ENCODE assay signal across 21 cellular contexts in the genomic region with DNA sequence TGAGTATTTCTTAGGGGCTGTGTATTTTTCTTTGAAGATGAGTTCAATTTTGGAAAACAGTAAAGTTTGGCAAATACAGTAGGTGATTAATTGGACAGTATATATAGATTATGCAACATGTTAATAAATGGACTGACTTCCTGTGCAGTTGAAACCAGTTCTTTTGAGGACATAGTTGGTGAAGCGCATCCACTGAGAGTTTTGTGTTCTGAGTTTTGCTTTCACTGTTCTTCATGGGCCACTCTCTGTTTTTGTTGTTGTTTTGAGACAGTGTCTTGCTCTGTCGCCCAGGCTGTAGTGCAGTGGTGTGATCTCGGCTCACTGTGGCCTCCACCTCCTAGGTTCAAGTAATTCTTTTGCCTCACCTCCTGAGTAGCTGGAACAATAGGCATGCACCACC.
DNase-seq lines count a peak whose midpoint lies in the region; ATAC-seq lines count a peak whose summit lies in the region.
"Had no signal": no experiment of that assay in that cellular context is flagged by ENCODE, and none has a peak within 500 bp of the region (broad histone marks: within the 10 kb centered on the region; RNA-seq: fewer than 3 reads in every experiment).

No MANE protein-coding gene starts in this region.

- H3K27me3 Mint-ChIP-seq in activated CD4-positive, alpha-beta T cell treated with anti-CD3 and anti-CD28 coated beads for 36 hours = peaks cover 11% of the 10 kb centered on the region

- CTCF ChIA-PET in activated CD4-positive, alpha-beta T cell treated with anti-CD3 and anti-CD28 coated beads for 36 hours (lab: Charles Lee) = no interaction called here

- H3K27me3 ChIP-seq in MG63 = no peaks in the 10 kb centered on the region
- H3K27me3 ChIP-seq: adrenal gland; BLaER1 treated with 17β-estradiol and CSF1 and Interleukin-3, amounts not matched to agents 10 nM and 100 nM; gastrocnemius medialis; neural progenitor cell; sigmoid colon had no signal

- H3K27ac Mint-ChIP-seq in activated CD4-positive, alpha-beta T cell treated with anti-CD3 and anti-CD28 coated beads for 36 hours = no peak overlapping the region
- H3K27ac Mint-ChIP-seq: activated T-cell treated with anti-CD3 and anti-CD28 coated beads, Interleukin-2, amount 50 U/mL, for 24 hours; neural progenitor cell; stimulated activated naive B cell treated with anti-CD40 and anti-IgM and Interleukin-4, amounts not matched to agents 10 μg/mL and 1 μg/mL and 100 μg/mL, for 72 hours; T-helper 2 cell treated with Interferon-gamma antibody and Interleukin-4, amounts not matched to agents 5 μg/mL and 100 μg/mL, for 36 hours had no signal

- H3K36me3 ChIP-seq in MG63 = no peaks in the 10 kb centered on the region
- H3K36me3 ChIP-seq: adrenal gland; BLaER1 treated with 17β-estradiol and CSF1 and Interleukin-3, amounts not matched to agents 10 nM and 100 nM; gastrocnemius medialis; neural progenitor cell; sigmoid colon had no signal

- intact Hi-C loops in activated CD4-positive, alpha-beta T cell treated with anti-CD3 and anti-CD28 coated beads for 36 hours (cut with DNase I, micrococcal nuclease) = no loop called here

- H3K4me3 Mint-ChIP-seq in activated CD4-positive, alpha-beta T cell treated with anti-CD3 and anti-CD28 coated beads for 36 hours = no peak overlapping the region
- H3K4me3 Mint-ChIP-seq: activated T-cell treated with anti-CD3 and anti-CD28 coated beads, Interleukin-2, amount 50 U/mL, for 24 hours; central memory CD8-positive, alpha-beta T cell; neural progenitor cell; stimulated activated naive B cell treated with anti-CD40 and anti-IgM and Interleukin-4, amounts not matched to agents 10 μg/mL and 1 μg/mL and 100 μg/mL, for 72 hours; T-helper 2 cell treated with Interferon-gamma antibody and Interleukin-4, amounts not matched to agents 5 μg/mL and 100 μg/mL, for 36 hours had no signal

- H3K4me1 Mint-ChIP-seq in activated CD4-positive, alpha-beta T cell treated with anti-CD3 and anti-CD28 coated beads for 36 hours = no peaks in the 10 kb centered on the region
- H3K4me1 Mint-ChIP-seq: central memory CD8-positive, alpha-beta T cell; neural progenitor cell; stimulated activated naive B cell treated with anti-CD40 and anti-IgM and Interleukin-4, amounts not matched to agents 10 μg/mL and 1 μg/mL and 100 μg/mL, for 72 hours had no signal

- no peaks in the 10 kb centered on the region for H3K36me3 Mint-ChIP-seq in activated CD4-positive, alpha-beta T cell treated with anti-CD3 and anti-CD28 coated beads for 36 hours (ENCODE audit: low read depth)
- H3K36me3 Mint-ChIP-seq: neural progenitor cell; stimulated activated naive B cell treated with anti-CD40 and anti-IgM and Interleukin-4, amounts not matched to agents 10 μg/mL and 1 μg/mL and 100 μg/mL, for 72 hours had no signal

- H3K4me3 ChIP-seq in MG63 = no peak overlapping the region
- H3K4me3 ChIP-seq: adrenal gland; BLaER1 treated with 17β-estradiol and CSF1 and Interleukin-3, amounts not matched to agents 10 nM and 100 nM; gastrocnemius medialis; neural progenitor cell; sigmoid colon had no signal

- no peaks in the 10 kb centered on the region for H3K9me3 Mint-ChIP-seq in activated CD4-positive, alpha-beta T cell treated with anti-CD3 and anti-CD28 coated beads for 36 hours (ENCODE audit: low read depth)
- H3K9me3 Mint-ChIP-seq: activated T-cell treated with anti-CD3 and anti-CD28 coated beads, Interleukin-2, amount 50 U/mL, for 24 hours; central memory CD8-positive, alpha-beta T cell; T-helper 2 cell treated with Interferon-gamma antibody and Interleukin-4, amounts not matched to agents 5 μg/mL and 100 μg/mL, for 36 hours had no signal

- peak; percentile 66 for ATAC-seq in GM19025 (IDR thresholded peaks at IDR 0.05; ENCODE audit: low read depth, unreplicated experiment)
- ATAC-seq in GM21529 (IDR thresholded peaks at IDR 0.05; ENCODE audit: unreplicated experiment) = peak; percentile 89
- ATAC-seq in HG03095 (IDR thresholded peaks at IDR 0.05; ENCODE audit: unreplicated experiment) = peak; percentile 85
- no peak for ATAC-seq in activated CD4-positive, alpha-beta T cell treated with anti-CD3 and anti-CD28 coated beads for 36 hours
- ATAC-seq: gastrocnemius medialis; stimulated activated naive B cell treated with anti-CD40 and anti-IgM and Interleukin-4, amounts not matched to agents 10 μg/mL and 1 μg/mL and 100 μg/mL, for 72 hours had no signal

- H3K9me3 ChIP-seq in MG63 = no peaks in the 10 kb centered on the region
- H3K9me3 ChIP-seq: adrenal gland; BLaER1 treated with 17β-estradiol and CSF1 and Interleukin-3, amounts not matched to agents 10 nM and 100 nM; gastrocnemius medialis; sigmoid colon had no signal

- DNase-seq in MG63 (no peak), glomerular visceral epithelial cell (ENCODE audit: extremely low spot score) (no peak), NCI-H146 treated with DMSO at 0.1 percent for 48 hours (lab: John Stamatoyannopoulos, UW; ENCODE audit: unreplicated experiment) (no peak)
- no peak for DNase-seq in activated CD4-positive, alpha-beta T cell treated with anti-CD3 and anti-CD28 coated beads for 36 hours
- DNase-seq: activated CD4-positive, alpha-beta T cell treated with anti-CD3 and anti-CD28 coated beads for 48 hours; activated T-cell treated with anti-CD3 and anti-CD28 coated beads, Interleukin-2, amount 50 U/mL, for 24 hours; adrenal gland; DMS53; gastrocnemius medialis; Kasumi-1; mesenchymal stem cell; NCI-H187 treated with DMSO at 0.1 percent for 48 hours; sigmoid colon; stimulated activated naive B cell treated with anti-CD40 and anti-IgM and Interleukin-4, amounts not matched to agents 10 μg/mL and 1 μg/mL and 100 μg/mL, for 72 hours had no signal

- POLR2A ChIA-PET in activated CD4-positive, alpha-beta T cell treated with anti-CD3 and anti-CD28 coated beads for 36 hours (lab: Charles Lee) = no interaction called here
